ENCODE assay signal across 19 cellular contexts in genomic region chr14:104289485-104289884, GRCh38.
"Had no signal": no experiment of that assay in that cellular context is flagged by ENCODE, and none has a peak within 500 bp of the region (broad histone marks: within the 10 kb centered on the region; RNA-seq: fewer than 3 reads in every experiment).

No MANE protein-coding gene starts in this region.

- H3K27ac ChIP-seq: brain microvascular endothelial cell, coronary artery, lower lobe of right lung, transverse colon, vagina had no signal

- H3K27me3 ChIP-seq: brain microvascular endothelial cell, vagina had no signal

- H3K36me3 ChIP-seq: brain microvascular endothelial cell, lower lobe of right lung, transverse colon, vagina had no signal

- H3K27me3 Mint-ChIP-seq: activated naive CD8-positive, alpha-beta T cell; natural killer cell treated with Interleukin-12 subunit alpha and Interleukin-12 subunit beta and Interleukin-15 and Interleukin-18, amount 100 ng/mL, for 72 hours; stimulated activated naive CD8-positive, alpha-beta T cell treated with anti-CD3 and anti-CD28 coated beads, Interleukin-15, Interleukin-2, amounts not matched to agents 100 ng/mL and 50 ng/mL, for 24 hours had no signal

- H3K27ac Mint-ChIP-seq: activated naive CD8-positive, alpha-beta T cell; natural killer cell treated with Interleukin-12 subunit alpha and Interleukin-12 subunit beta and Interleukin-15 and Interleukin-18, amount 100 ng/mL, for 72 hours; stimulated activated naive CD8-positive, alpha-beta T cell treated with anti-CD3 and anti-CD28 coated beads, Interleukin-15, Interleukin-2, amounts not matched to agents 100 ng/mL and 50 ng/mL, for 24 hours; T-helper 1 cell treated with Interleukin-12 subunit alpha and Interleukin-12 subunit beta and Interleukin-4 antibody, amounts not matched to agents 30 μg/mL and 1 μg/mL, for 36 hours had no signal

- H3K4me3 Mint-ChIP-seq: activated naive CD8-positive, alpha-beta T cell; activated T-cell treated with anti-CD3 and anti-CD28 coated beads, Interleukin-2, amount 50 U/mL, for 4 hours; central memory CD8-positive, alpha-beta T cell; natural killer cell treated with Interleukin-12 subunit alpha and Interleukin-12 subunit beta and Interleukin-15 and Interleukin-18, amount 100 ng/mL, for 72 hours; stimulated activated naive CD8-positive, alpha-beta T cell treated with anti-CD3 and anti-CD28 coated beads, Interleukin-15, Interleukin-2, amounts not matched to agents 100 ng/mL and 50 ng/mL, for 24 hours; T-helper 1 cell treated with Interleukin-12 subunit alpha and Interleukin-12 subunit beta and Interleukin-4 antibody, amounts not matched to agents 30 μg/mL and 1 μg/mL, for 36 hours had no signal

- H3K4me3 ChIP-seq: coronary artery, lower lobe of right lung, transverse colon, vagina had no signal

- ATAC-seq: activated CD4-positive, CD25-positive, alpha-beta regulatory T cell treated with anti-CD3 and anti-CD28 coated beads, Interleukin-2, amount 50 U/mL, for 24 hours; activated T-cell treated with anti-CD3 and anti-CD28 coated beads, Interleukin-2, amount 50 U/mL, for 4 hours; lower lobe of right lung; natural killer cell treated with Interleukin-12 subunit alpha and Interleukin-12 subunit beta and Interleukin-15 and Interleukin-18, amount 100 ng/mL, for 72 hours had no signal

- H3K4me1 ChIP-seq: lower lobe of right lung, vagina had no signal

- H3K36me3 Mint-ChIP-seq: activated naive CD8-positive, alpha-beta T cell; natural killer cell treated with Interleukin-12 subunit alpha and Interleukin-12 subunit beta and Interleukin-15 and Interleukin-18, amount 100 ng/mL, for 72 hours had no signal

- H3K4me1 Mint-ChIP-seq: central memory CD8-positive, alpha-beta T cell had no signal

- H3K9me3 ChIP-seq: lower lobe of right lung, transverse colon, vagina had no signal

- DNase-seq: activated CD4-positive, alpha-beta T cell treated with anti-CD3 and anti-CD28 coated beads, Interleukin-2, amount 50 U/mL, for 1 hour; activated CD8-positive, alpha-beta memory T cell treated with anti-CD3 and anti-CD28 coated beads, Interleukin-2, amount 50 U/mL, for 4 hours; activated gamma-delta T cell; activated T-cell treated with anti-CD3 and anti-CD28 coated beads, Interleukin-2, amount 50 U/mL, for 4 hours; anterior cingulate cortex; brain microvascular endothelial cell; occipital lobe; retina; stimulated activated CD4-positive, alpha-beta T cell treated with anti-CD3 and anti-CD28 coated beads, Interleukin-2, amount 100 ng/mL, for 48 hours; transverse colon had no signal
